8 cellular contexts compared by ENCODE assay signal in the genomic region with DNA sequence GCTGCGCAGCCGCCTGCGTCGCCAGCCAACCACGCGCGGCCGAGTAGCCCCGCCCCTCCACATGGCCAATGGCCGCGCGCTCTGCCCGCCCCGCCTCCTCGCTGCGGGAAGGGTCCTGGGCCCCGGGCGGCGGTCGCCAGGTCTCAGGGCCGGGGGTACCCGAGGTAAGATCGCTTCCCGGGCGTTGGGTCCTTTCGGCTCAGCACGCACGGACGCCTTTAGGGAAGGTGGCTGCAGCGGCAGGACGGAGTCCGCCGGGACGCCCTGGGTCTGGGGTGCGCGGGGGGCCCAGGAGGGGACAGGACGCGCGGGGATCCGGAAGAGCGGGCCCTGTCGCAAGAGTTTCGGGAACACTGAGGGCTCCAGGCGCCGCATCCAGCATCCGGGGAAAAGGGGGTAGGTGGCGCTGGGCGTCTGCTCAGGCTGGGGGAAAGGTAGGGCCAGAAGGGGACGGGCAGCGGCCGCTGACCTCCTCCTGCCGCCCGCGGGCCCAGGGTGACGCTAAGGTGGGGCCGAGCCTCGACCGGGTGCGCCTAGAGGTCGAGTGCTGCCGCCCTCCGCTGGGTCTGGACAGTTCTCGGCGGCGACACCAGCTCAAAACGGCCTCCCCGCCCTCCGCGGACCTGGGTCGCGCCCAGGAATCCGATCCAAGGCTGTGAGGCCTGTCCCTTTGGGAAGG. TPM values are rescaled to one million over a fixed set of nuclear protein-coding genes. Genes with fewer than 3 reads are reported as not detected.
A peak's percentile ranks its signal among the peaks of the same experiment; 100 is the strongest.
DNase-seq lines count a peak whose midpoint lies in the region; ATAC-seq and TF ChIP-seq lines count a peak whose summit lies in the region.

A gene (plus strand): TSS at position 95 of the 679 bp plus-strand sequence. CDS start 7,791 bp downstream, outside the sequence.

- peak; percentile 73 for DNase-seq in AG10803 (ENCODE audit: low read depth)
- peak; percentile 62 for DNase-seq in NCI-H446 treated with DMSO at 0.1 percent for 48 hours (lab: John Stamatoyannopoulos, UW)
- peak; percentile 91 for DNase-seq in activated CD4-positive, alpha-beta T cell treated with anti-CD3 and anti-CD28 coated beads for 36 hours
- no peak for DNase-seq in chondrocyte (ENCODE audit: low spot score)
- peak; percentile 84 for DNase-seq in kidney glomerular epithelial cell (lab: John Stamatoyannopoulos, UW)
- DNase-seq in stimulated activated CD4-positive, alpha-beta T cell treated with anti-CD3 and anti-CD28 coated beads, Interleukin-15, amount 100 ng/mL, for 48 hours (ENCODE audit: low read depth in 2 of 2), result peak; percentile 62 to 84

- H3K4me1 Mint-ChIP-seq in activated CD4-positive, alpha-beta T cell treated with anti-CD3 and anti-CD28 coated beads for 36 hours, result peaks cover 22% of the 10 kb centered on the region
- peaks cover 24% of the 10 kb centered on the region for H3K4me1 Mint-ChIP-seq in chondrocyte (ENCODE audit: low read depth)

- peak within 1 kb of the TSS; percentile 88 for H3K4me3 Mint-ChIP-seq in activated CD4-positive, alpha-beta T cell treated with anti-CD3 and anti-CD28 coated beads for 36 hours
- H3K4me3 Mint-ChIP-seq in chondrocyte (ENCODE audit: unreplicated experiment), result peak within 1 kb of the TSS; percentile 79

- H3K4me3 ChIP-seq in AG10803 (ENCODE audit: low read length), result peak within 1 kb of the TSS; percentile 91

- H3K27me3 Mint-ChIP-seq in activated CD4-positive, alpha-beta T cell treated with anti-CD3 and anti-CD28 coated beads for 36 hours, result no peaks in the 10 kb centered on the region
- no peaks in the 10 kb centered on the region for H3K27me3 Mint-ChIP-seq in chondrocyte (ENCODE audit: low read depth)

- intact Hi-C loops in activated CD4-positive, alpha-beta T cell treated with anti-CD3 and anti-CD28 coated beads for 36 hours (cut with DNase I, micrococcal nuclease), result loop anchor here (1.0 to 2.0 kb wide), 8 partner anchors 27 to 168 kb away; a partner anchor contains a TSS

- TF ChIP-seq CTCF in AG10803 (conservative IDR thresholded peaks at IDR 0.05; ENCODE audit: low read length) (no peak), chondrocyte (IDR thresholded peaks at IDR 0.05) (peak; percentile 21)

- no peaks in the 10 kb centered on the region for H3K9me3 Mint-ChIP-seq in activated CD4-positive, alpha-beta T cell treated with anti-CD3 and anti-CD28 coated beads for 36 hours (ENCODE audit: low read depth)
- H3K9me3 Mint-ChIP-seq in chondrocyte (ENCODE audit: low read depth), result no peaks in the 10 kb centered on the region

- POLR2A ChIA-PET in activated CD4-positive, alpha-beta T cell treated with anti-CD3 and anti-CD28 coated beads for 36 hours (lab: Charles Lee), result no interaction called here

- H3K27ac Mint-ChIP-seq in activated CD4-positive, alpha-beta T cell treated with anti-CD3 and anti-CD28 coated beads for 36 hours, result peak within 1 kb of the TSS; percentile 84
- H3K27ac Mint-ChIP-seq in chondrocyte (ENCODE audit: unreplicated experiment), result peak within 1 kb of the TSS; percentile 85

- CTCF ChIA-PET in activated CD4-positive, alpha-beta T cell treated with anti-CD3 and anti-CD28 coated beads for 36 hours (lab: Charles Lee), result interaction anchor here (1.1 to 1.2 kb wide), 2 partner anchors 16 to 57 kb away, joined by 3 read pairs; no protein-coding TSS in a partner anchor

- peak; percentile 90 for ATAC-seq in GM19023 (IDR thresholded peaks at IDR 0.05; ENCODE audit: unreplicated experiment)
- ATAC-seq in HG03196 (IDR thresholded peaks at IDR 0.05; ENCODE audit: unreplicated experiment), result peak; percentile 90
- peak; percentile 98 for ATAC-seq in activated CD4-positive, alpha-beta T cell treated with anti-CD3 and anti-CD28 coated beads for 36 hours

- no peaks in the 10 kb centered on the region for H3K36me3 Mint-ChIP-seq in activated CD4-positive, alpha-beta T cell treated with anti-CD3 and anti-CD28 coated beads for 36 hours (ENCODE audit: low read depth)
- peaks cover 2% of the 10 kb centered on the region for H3K36me3 Mint-ChIP-seq in chondrocyte (ENCODE audit: low read depth)

RNA-seq across cellular contexts. Expression of the gene that starts here (rescaled TPM):
- total RNA-seq in activated CD4-positive, alpha-beta T cell treated with anti-CD3 and anti-CD28 coated beads for 36 hours, result 10 to 100 TPM; 23.2 to 25.9 TPM
- total RNA-seq in chondrocyte, result 37.9 to 41.6 TPM (median 38.8 TPM) in 3 replicates
